ENCODE assay signal across 29 cellular contexts in genomic region chr14:72613975-72614319, GRCh38.
DNase-seq lines count a peak whose midpoint lies in the region; ATAC-seq and TF ChIP-seq lines count a peak whose summit lies in the region.
"Had no signal": no experiment of that assay in that cellular context is flagged by ENCODE, and none has a peak within 500 bp of the region (broad histone marks: within the 10 kb centered on the region; RNA-seq: fewer than 3 reads in every experiment).

No MANE protein-coding gene starts in this region.

- no peaks in the 10 kb centered on the region for H3F3A ChIP-seq in neural progenitor cell (ENCODE audit: low read depth)
- no peaks in the 10 kb centered on the region for H3F3A ChIP-seq in GM23338 (replicated peaks; ENCODE audit: low read depth)

- no peak overlapping the region for H3K9ac ChIP-seq in neural progenitor cell

- H3K4me3 Mint-ChIP-seq in neural progenitor cell (no peak overlapping the region), GM23338 (no peak overlapping the region)
- no peak overlapping the region for H3K4me3 Mint-ChIP-seq in stimulated activated effector memory CD8-positive, alpha-beta T cell treated with anti-CD3 and anti-CD28 coated beads, Interleukin-12 subunit alpha, Interleukin-12 subunit beta, amount 100 ng/mL, for 72 hours
- H3K4me3 Mint-ChIP-seq: activated naive CD8-positive, alpha-beta T cell; natural killer cell; T-helper 17 cell had no signal

- H3K9me2 ChIP-seq in GM23338 (ENCODE audit: insufficient read depth) = no peaks in the 10 kb centered on the region

- H3K4me3 ChIP-seq in heart right ventricle (no peak overlapping the region), neural progenitor cell (no peak overlapping the region), GM23338 (no peak overlapping the region)
- H3K4me3 ChIP-seq: esophagus squamous epithelium, lung, mucosa of descending colon, ovary, tibial artery had no signal

- H3K27ac ChIP-seq in heart right ventricle (peak overlapping the region in 9 of 10 donors; percentile 71 to 91 (median 86)), neural progenitor cell (no peak overlapping the region), GM23338 (ENCODE audit: low read depth) (no peak overlapping the region)
- H3K27ac ChIP-seq: esophagus squamous epithelium, foreskin keratinocyte, ovary, tibial artery had no signal

- TF ChIP-seq CTCF in heart right ventricle (IDR thresholded peaks at IDR 0.05) = no peak
- TF ChIP-seq CTCF in neural progenitor cell (IDR thresholded peaks at IDR 0.05) = no peak
- TF ChIP-seq CTCF in GM23338 (conservative IDR thresholded peaks at IDR 0.05; ENCODE audit: low read depth in 2 of 2) = no peak

- DNase-seq in heart right ventricle = no peak
- no peak for DNase-seq in left ventricle myocardium superior
- DNase-seq in ecto neural progenitor cell (ENCODE audit: low spot score) = peak; percentile 36
- DNase-seq in neural progenitor cell (ENCODE audit: low spot score) = no peak
- no peak for DNase-seq in stimulated activated effector memory CD8-positive, alpha-beta T cell treated with anti-CD3 and anti-CD28 coated beads, Interleukin-12 subunit alpha, Interleukin-12 subunit beta, amount 100 ng/mL, for 72 hours (ENCODE audit: low spot score in 2 of 2)
- no peak for DNase-seq in GM23338 (ENCODE audit: low spot score)
- DNase-seq in AG20443 (ENCODE audit: low spot score) = no peak
- DNase-seq: activated CD4-positive, alpha-beta T cell treated with anti-CD3 and anti-CD28 coated beads, Interleukin-2, amount 50 U/mL, for 48 hours; activated effector memory CD4-positive, alpha-beta T cell treated with Interleukin-2 at 50 U/mL for 16 hours; activated T-cell treated with anti-CD3 and anti-CD28 coated beads for 4 hours; central memory CD4-positive, alpha-beta T cell; DMS53; esophagus squamous epithelium; foreskin keratinocyte; HCEC 1CT; Kasumi-1; kidney; natural killer cell; NCI-H1417 treated with DMSO at 0.1 percent for 48 hours; NCI-H2029 treated with DMSO at 0.1 percent for 48 hours; NCI-H2227 treated with DMSO at 0.1 percent for 48 hours; SHP77; stimulated activated CD4-positive, alpha-beta T cell treated with anti-CD3 and anti-CD28 coated beads, Interleukin-2, amount 100 ng/mL, for 48 hours; T-helper 17 cell had no signal

- WGBS in heart right ventricle, 2 donors = 80 to 83% methylated on average over 2 of the region's 2 CpGs

- ATAC-seq in heart right ventricle = no peak
- no peak for ATAC-seq in left ventricle myocardium superior
- ATAC-seq in stimulated activated effector memory CD8-positive, alpha-beta T cell treated with anti-CD3 and anti-CD28 coated beads, Interleukin-12 subunit alpha, Interleukin-12 subunit beta, amount 100 ng/mL, for 72 hours = no peak
- no peak for ATAC-seq in GM23338
- ATAC-seq: foreskin keratinocyte, mucosa of descending colon, natural killer cell, T-helper 17 cell had no signal

- H3K9me3 ChIP-seq in heart right ventricle = no peaks in the 10 kb centered on the region
- H3K9me3 ChIP-seq in neural progenitor cell (ENCODE audit: low read depth) = no peaks in the 10 kb centered on the region
- H3K9me3 ChIP-seq: esophagus squamous epithelium, mucosa of descending colon, ovary, tibial artery had no signal

- H3K36me3 Mint-ChIP-seq in neural progenitor cell (no peaks in the 10 kb centered on the region), GM23338 (ENCODE audit: low read depth) (no peaks in the 10 kb centered on the region)
- H3K36me3 Mint-ChIP-seq in stimulated activated effector memory CD8-positive, alpha-beta T cell treated with anti-CD3 and anti-CD28 coated beads, Interleukin-12 subunit alpha, Interleukin-12 subunit beta, amount 100 ng/mL, for 72 hours = peaks cover 5% of the 10 kb centered on the region
- H3K36me3 Mint-ChIP-seq: activated naive CD8-positive, alpha-beta T cell; natural killer cell had no signal

- peaks cover 57% of the 10 kb centered on the region for H3K4me1 Mint-ChIP-seq in neural progenitor cell
- H3K4me1 Mint-ChIP-seq in stimulated activated effector memory CD8-positive, alpha-beta T cell treated with anti-CD3 and anti-CD28 coated beads, Interleukin-12 subunit alpha, Interleukin-12 subunit beta, amount 100 ng/mL, for 72 hours = peaks cover 11% of the 10 kb centered on the region
- H3K4me1 Mint-ChIP-seq in GM23338 = peaks cover 15% of the 10 kb centered on the region

- H3K27ac Mint-ChIP-seq in neural progenitor cell (peak overlapping the region; percentile 69), GM23338 (no peak overlapping the region)
- H3K27ac Mint-ChIP-seq in stimulated activated effector memory CD8-positive, alpha-beta T cell treated with anti-CD3 and anti-CD28 coated beads, Interleukin-12 subunit alpha, Interleukin-12 subunit beta, amount 100 ng/mL, for 72 hours = peak overlapping the region; percentile 45
- H3K27ac Mint-ChIP-seq: activated naive CD8-positive, alpha-beta T cell; natural killer cell; T-helper 17 cell had no signal

- H3K27me3 ChIP-seq in heart right ventricle (no peaks in the 10 kb centered on the region), neural progenitor cell (no peaks in the 10 kb centered on the region), GM23338 (ENCODE audit: insufficient read depth) (no peaks in the 10 kb centered on the region)
- H3K27me3 ChIP-seq: esophagus squamous epithelium, foreskin keratinocyte, ovary, tibial artery had no signal

- H3K79me2 ChIP-seq in neural progenitor cell (ENCODE audit: low read depth) (no peaks in the 10 kb centered on the region), GM23338 (replicated peaks; ENCODE audit: insufficient read depth) (no peaks in the 10 kb centered on the region)

- H3K36me3 ChIP-seq in heart right ventricle = no peaks in the 10 kb centered on the region
- no peaks in the 10 kb centered on the region for H3K36me3 ChIP-seq in neural progenitor cell
- H3K36me3 ChIP-seq in GM23338 (ENCODE audit: insufficient read depth) = no peaks in the 10 kb centered on the region
- H3K36me3 ChIP-seq: esophagus squamous epithelium, ovary, tibial artery had no signal

- intact Hi-C loops in heart right ventricle (cut with DNase I) = loop anchor here in 1 of 10 donors (10.0 kb wide), 1 partner anchor 291 kb away; no protein-coding TSS in a partner anchor
- intact Hi-C loops in left ventricle myocardium superior (cut with micrococcal nuclease) = no loop called here

- H3K9me3 Mint-ChIP-seq in neural progenitor cell (peaks cover 5% of the 10 kb centered on the region), GM23338 (no peaks in the 10 kb centered on the region)
- no peaks in the 10 kb centered on the region for H3K9me3 Mint-ChIP-seq in stimulated activated effector memory CD8-positive, alpha-beta T cell treated with anti-CD3 and anti-CD28 coated beads, Interleukin-12 subunit alpha, Interleukin-12 subunit beta, amount 100 ng/mL, for 72 hours
- H3K9me3 Mint-ChIP-seq: natural killer cell had no signal

- H2AFZ ChIP-seq in neural progenitor cell (replicated peaks) (no peak overlapping the region), GM23338 (no peak overlapping the region)

- no peaks in the 10 kb centered on the region for H4K20me1 ChIP-seq in neural progenitor cell (ENCODE audit: low read depth)
- no peaks in the 10 kb centered on the region for H4K20me1 ChIP-seq in GM23338 (replicated peaks; ENCODE audit: insufficient read depth)

- H3K4me1 ChIP-seq in heart right ventricle (peaks cover 37 to 89% (median 65%) of the 10 kb centered on the region in 9 donors), neural progenitor cell (peaks cover 11% of the 10 kb centered on the region), GM23338 (ENCODE audit: insufficient read depth) (no peaks in the 10 kb centered on the region; the same call in 1 of the 2 replicates)

- H3K27me3 Mint-ChIP-seq in neural progenitor cell (ENCODE audit: insufficient read depth, low read depth) = peaks cover 9% of the 10 kb centered on the region
- H3K27me3 Mint-ChIP-seq in GM23338 (ENCODE audit: insufficient read depth, low read depth, poor library complexity) = peaks cover 9% of the 10 kb centered on the region
- H3K27me3 Mint-ChIP-seq: activated naive CD8-positive, alpha-beta T cell had no signal

- H3K4me2 ChIP-seq in neural progenitor cell (no peak overlapping the region), GM23338 (no peak overlapping the region)

TF ChIP-seq in GM23338, 12 proteins besides CTCF, POLR2A, EP300 and RAD21 (continues in another document):
- no peak for TF ChIP-seq REST (IDR thresholded peaks at IDR 0.05; ENCODE audit: unreplicated experiment)

Comparison
In these comparisons a context has a peak if more than half of its experiments do, and no peak if none do; other contexts are left out.
1. H3K27ac ChIP-seq: peak in heart right ventricle (9 of 10); none in neural progenitor cell (single experiment) and GM23338 (single experiment).